ENCODE assay signal across 18 cellular contexts in the genomic region with DNA sequence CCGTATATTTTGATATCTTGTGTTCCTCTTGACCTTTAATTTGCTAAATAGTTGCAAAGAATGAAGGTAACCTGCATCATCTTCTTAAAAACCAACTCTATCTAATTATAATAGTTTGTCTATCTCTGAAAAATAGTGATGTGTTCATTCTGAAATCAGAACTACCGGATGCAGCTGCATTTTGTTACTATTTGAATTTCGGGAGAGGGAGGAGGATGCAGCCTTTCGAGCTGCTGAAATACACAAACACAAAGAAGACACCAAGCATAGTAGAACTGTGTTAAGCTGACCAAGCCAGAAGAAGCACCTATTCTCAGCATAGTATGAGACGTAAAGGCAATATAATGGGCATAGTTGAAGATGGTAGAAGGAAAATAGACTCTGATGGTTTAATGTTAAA. TPM values are rescaled to one million over a fixed set of nuclear protein-coding genes. Genes with fewer than 3 reads are reported as not detected.
DNase-seq lines count a peak whose midpoint lies in the region; ATAC-seq and TF ChIP-seq lines count a peak whose summit lies in the region.
"Had no signal": no experiment of that assay in that cellular context is flagged by ENCODE, and none has a peak within 500 bp of the region (broad histone marks: within the 10 kb centered on the region; RNA-seq: fewer than 3 reads in every experiment).

No MANE protein-coding gene starts in this region.

- H3K4me1 ChIP-seq in OCI-LY7 (ENCODE audit: insufficient read depth, low read length, poor library complexity, severe bottlenecking) (peaks cover 64% of the 10 kb centered on the region), thoracic aorta (ENCODE audit: control insufficient read depth in 1 of 2, low read depth in 2 of 2) (peaks cover 29 to 71% of the 10 kb centered on the region in 2 donors)

- no peak for ATAC-seq in activated naive CD4-positive, alpha-beta T cell treated with anti-CD3 and anti-CD28 coated beads, Interleukin-2, amount 50 U/mL, for 72 hours
- ATAC-seq in thoracic aorta (ENCODE audit: insufficient number of reproducible peaks, low FRiP score, low read depth), result no peak
- ATAC-seq in HG02678 (IDR thresholded peaks at IDR 0.05; ENCODE audit: unreplicated experiment), result no peak
- ATAC-seq: gastrocnemius medialis, left lobe of liver had no signal

- intact Hi-C loops in OCI-LY7 (cut with micrococcal nuclease; ENCODE audit: unreplicated experiment), result no loop called here

- CTCF ChIA-PET in activated naive CD4-positive, alpha-beta T cell treated with anti-CD3 and anti-CD28 coated beads, Interleukin-2, amount 10 ng/mL, durations not matched to agents 7 days and 5 days (lab: Charles Lee), result no interaction called here
- CTCF ChIA-PET in OCI-LY7 (lab: Charles Lee; ENCODE audit: unreplicated experiment), result no interaction called here

- H3K27me3 ChIP-seq in thoracic aorta (replicated peaks; ENCODE audit: insufficient read depth), result no peaks in the 10 kb centered on the region
- H3K27me3 ChIP-seq: gastrocnemius medialis, uterus had no signal

- peaks cover 25% of the 10 kb centered on the region; the same call in 1 of the 2 replicates for H4K20me1 ChIP-seq in OCI-LY7 (ENCODE audit: insufficient read depth, low read length)

- peaks cover 6% of the 10 kb centered on the region; the same call in 1 of the 2 replicates for H3K79me2 ChIP-seq in OCI-LY7 (ENCODE audit: insufficient read depth, low read depth, low read length)

- H3K27ac ChIP-seq in OCI-LY7 (ENCODE audit: low read depth, low read length, poor library complexity, severe bottlenecking), result no peak overlapping the region
- H3K27ac ChIP-seq in thoracic aorta, result peak overlapping the region; percentile 29 to 93
- H3K27ac ChIP-seq: gastrocnemius medialis had no signal

- no peaks in the 10 kb centered on the region for H3K27me3 Mint-ChIP-seq in activated naive CD4-positive, alpha-beta T cell treated with anti-CD3 and anti-CD28 coated beads, Interleukin-2, amount 10 ng/mL, durations not matched to agents 7 days and 5 days
- H3K27me3 Mint-ChIP-seq in endothelial cell (ENCODE audit: unreplicated experiment), result no peaks in the 10 kb centered on the region

- no peaks in the 10 kb centered on the region for H3K9me3 ChIP-seq in OCI-LY7 (ENCODE audit: low read length)
- no peaks in the 10 kb centered on the region for H3K9me3 ChIP-seq in thoracic aorta
- H3K9me3 ChIP-seq: Caco-2, gastrocnemius medialis, uterus had no signal

- POLR2A ChIA-PET in OCI-LY7 (lab: Charles Lee), result interaction anchor here (1.2 kb wide), 1 partner anchor 20 kb away, joined by 4 read pairs; no protein-coding TSS in a partner anchor

- DNase-seq in activated naive CD4-positive, alpha-beta T cell treated with anti-CD3 and anti-CD28 coated beads, Interleukin-2, amount 10 ng/mL, durations not matched to agents 7 days and 5 days, result no peak
- no peak for DNase-seq in activated naive CD4-positive, alpha-beta T cell treated with anti-CD3 and anti-CD28 coated beads, Interleukin-2, amount 50 U/mL, for 72 hours (ENCODE audit: low spot score in 2 of 2)
- DNase-seq in OCI-LY7 (ENCODE audit: low spot score) (peak; percentile 65), endothelial cell (ENCODE audit: low spot score) (no peak), thoracic aorta (ENCODE audit: low spot score) (no peak), cerebellar nuclear complex (lab: John Stamatoyannopoulos, UW) (no peak), RKO (ENCODE audit: low spot score) (no peak)
- DNase-seq: activated CD4-positive, alpha-beta T cell treated with anti-CD3 and anti-CD28 coated beads for 1 hour; Caco-2; gastrocnemius medialis; H7; NCI-H146; NK-92 treated with Interleukin-12 subunit alpha and Interleukin-12 subunit beta, amount 100 ng/mL, for 24 hours; SHP77; stimulated activated naive CD4-positive, alpha-beta T cell treated with Interleukin-2 at 50 U/mL for 16 hours; uterus had no signal

- no TSS peak for BruUV-seq in OCI-LY7 (replicated peaks; lab: Mats Ljungman, UMichigan)

- peaks cover 48% of the 10 kb centered on the region for H3K36me3 Mint-ChIP-seq in activated naive CD4-positive, alpha-beta T cell treated with anti-CD3 and anti-CD28 coated beads, Interleukin-2, amount 10 ng/mL, durations not matched to agents 7 days and 5 days
- peaks cover 0 to 45% of the 10 kb centered on the region in 2 donors for H3K36me3 Mint-ChIP-seq in activated naive CD4-positive, alpha-beta T cell treated with anti-CD3 and anti-CD28 coated beads, Interleukin-2, amount 50 U/mL, for 72 hours
- H3K36me3 Mint-ChIP-seq in endothelial cell (ENCODE audit: low read depth, unreplicated experiment), result peaks cover 3% of the 10 kb centered on the region

- peak overlapping the region; percentile 61 for H3K4me2 ChIP-seq in OCI-LY7 (ENCODE audit: low read length)

- TF ChIP-seq CTCF in OCI-LY7 (conservative IDR thresholded peaks at IDR 0.05; ENCODE audit: low read length) (no peak), endothelial cell (IDR thresholded peaks at IDR 0.05; ENCODE audit: unreplicated experiment) (no peak), thoracic aorta (IDR thresholded peaks at IDR 0.05) (no peak)

- no peak overlapping the region for H2AFZ ChIP-seq in OCI-LY7 (ENCODE audit: low read length)

- peak overlapping the region; percentile 24 for H3K4me3 ChIP-seq in OCI-LY7 (ENCODE audit: low read depth, low read length, poor library complexity, severe bottlenecking)
- H3K4me3 ChIP-seq in thoracic aorta, result no peak overlapping the region
- H3K4me3 ChIP-seq: gastrocnemius medialis, uterus had no signal

- H3K4me1 Mint-ChIP-seq in activated naive CD4-positive, alpha-beta T cell treated with anti-CD3 and anti-CD28 coated beads, Interleukin-2, amount 10 ng/mL, durations not matched to agents 7 days and 5 days, result peaks cover 81% of the 10 kb centered on the region
- H3K4me1 Mint-ChIP-seq in endothelial cell (ENCODE audit: unreplicated experiment), result peaks cover 20% of the 10 kb centered on the region

- H3K36me3 ChIP-seq in OCI-LY7 (ENCODE audit: insufficient read depth, low read length), result no peaks in the 10 kb centered on the region; the same call in 1 of the 2 replicates
- no peaks in the 10 kb centered on the region for H3K36me3 ChIP-seq in thoracic aorta
- H3K36me3 ChIP-seq: uterus had no signal

- no peaks in the 10 kb centered on the region for H3K9me2 ChIP-seq in OCI-LY7 (ENCODE audit: insufficient read depth, low read length)

- no peak overlapping the region for H3K4me3 Mint-ChIP-seq in activated naive CD4-positive, alpha-beta T cell treated with anti-CD3 and anti-CD28 coated beads, Interleukin-2, amount 10 ng/mL, durations not matched to agents 7 days and 5 days
- H3K4me3 Mint-ChIP-seq in endothelial cell (ENCODE audit: unreplicated experiment), result peak overlapping the region; percentile 12

- H3K27ac Mint-ChIP-seq in activated naive CD4-positive, alpha-beta T cell treated with anti-CD3 and anti-CD28 coated beads, Interleukin-2, amount 10 ng/mL, durations not matched to agents 7 days and 5 days, result peak overlapping the region; percentile 53
- H3K27ac Mint-ChIP-seq in activated naive CD4-positive, alpha-beta T cell treated with anti-CD3 and anti-CD28 coated beads, Interleukin-2, amount 50 U/mL, for 72 hours, result no peak overlapping the region
- H3K27ac Mint-ChIP-seq in endothelial cell (ENCODE audit: unreplicated experiment), result no peak overlapping the region

- H3K9me3 Mint-ChIP-seq in activated naive CD4-positive, alpha-beta T cell treated with anti-CD3 and anti-CD28 coated beads, Interleukin-2, amount 10 ng/mL, durations not matched to agents 7 days and 5 days, result no peaks in the 10 kb centered on the region
- H3K9me3 Mint-ChIP-seq in activated naive CD4-positive, alpha-beta T cell treated with anti-CD3 and anti-CD28 coated beads, Interleukin-2, amount 50 U/mL, for 72 hours, result no peaks in the 10 kb centered on the region
- H3K9me3 Mint-ChIP-seq in endothelial cell (ENCODE audit: unreplicated experiment), result no peaks in the 10 kb centered on the region

RNA-seq across cellular contexts. Expression of a gene that starts 33.1 kb away (rescaled TPM):
- total RNA-seq in activated naive CD4-positive, alpha-beta T cell treated with anti-CD3 and anti-CD28 coated beads, Interleukin-2, amount 50 U/mL, for 72 hours, result 100 to 1,000 TPM in 1 of 2 donors, 10 to 100 TPM in 1; 52.6 to 113 TPM
- total RNA-seq in OCI-LY7 (2014; rRNA removed; shearing (Covaris generic)), result 21.6 and 25.1 TPM in 2 replicates
- 17.1 and 22.0 TPM in 2 replicates for total RNA-seq in OCI-LY7 (2022)
- total RNA-seq in endothelial cell (ENCODE audit: unreplicated experiment), result 46.0 TPM
- 10 to 100 TPM; 32.5 to 68.9 TPM for total RNA-seq in thoracic aorta
